Comparison of ENCODE assay signal across 1 cellular context in the genomic region with DNA sequence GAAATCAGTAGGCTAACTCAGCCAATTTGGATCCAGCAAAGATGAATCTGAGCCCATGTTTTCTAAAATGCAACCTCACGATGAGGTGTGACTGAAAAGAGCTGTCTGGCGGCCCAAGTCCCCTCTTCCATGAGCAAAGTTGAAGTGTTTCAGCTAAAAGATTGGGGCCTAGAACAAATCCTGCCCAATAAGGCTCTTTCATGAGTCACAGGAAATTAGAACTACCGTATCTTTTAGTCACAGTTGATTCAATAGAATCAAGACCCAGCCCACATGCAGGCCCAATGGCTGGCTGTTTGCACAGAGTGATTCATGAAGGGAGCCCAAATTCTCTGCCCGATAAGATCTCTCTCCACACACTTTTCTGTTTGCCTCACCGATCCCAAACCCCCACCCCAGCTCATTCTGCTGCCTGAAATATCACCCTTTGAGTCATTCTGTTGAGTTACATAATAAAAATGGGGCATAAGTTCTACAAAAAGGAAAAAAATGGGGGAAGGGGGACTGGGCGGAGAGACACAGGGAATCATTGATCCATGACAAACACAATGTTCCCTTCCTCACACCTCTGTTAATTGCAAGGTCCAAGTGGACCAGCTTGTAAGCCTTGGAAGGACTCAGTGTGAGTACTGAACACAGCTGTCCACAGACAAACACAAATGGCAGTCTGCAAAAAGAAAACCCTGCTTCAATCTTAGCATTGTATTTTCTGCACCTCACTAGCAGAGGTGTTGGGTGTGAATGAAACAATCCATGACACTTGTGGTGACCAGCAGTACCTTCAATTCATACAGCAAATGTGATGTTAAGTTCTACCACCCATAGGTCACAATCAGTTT.
TF ChIP-seq lines count a peak whose summit lies in the region.

No MANE protein-coding gene starts in this region.

TF ChIP-seq in HepG2, 621 proteins besides CTCF, POLR2A, EP300 and RAD21 (continued from another document and continues in another):
- TF ChIP-seq, protein P1, sequence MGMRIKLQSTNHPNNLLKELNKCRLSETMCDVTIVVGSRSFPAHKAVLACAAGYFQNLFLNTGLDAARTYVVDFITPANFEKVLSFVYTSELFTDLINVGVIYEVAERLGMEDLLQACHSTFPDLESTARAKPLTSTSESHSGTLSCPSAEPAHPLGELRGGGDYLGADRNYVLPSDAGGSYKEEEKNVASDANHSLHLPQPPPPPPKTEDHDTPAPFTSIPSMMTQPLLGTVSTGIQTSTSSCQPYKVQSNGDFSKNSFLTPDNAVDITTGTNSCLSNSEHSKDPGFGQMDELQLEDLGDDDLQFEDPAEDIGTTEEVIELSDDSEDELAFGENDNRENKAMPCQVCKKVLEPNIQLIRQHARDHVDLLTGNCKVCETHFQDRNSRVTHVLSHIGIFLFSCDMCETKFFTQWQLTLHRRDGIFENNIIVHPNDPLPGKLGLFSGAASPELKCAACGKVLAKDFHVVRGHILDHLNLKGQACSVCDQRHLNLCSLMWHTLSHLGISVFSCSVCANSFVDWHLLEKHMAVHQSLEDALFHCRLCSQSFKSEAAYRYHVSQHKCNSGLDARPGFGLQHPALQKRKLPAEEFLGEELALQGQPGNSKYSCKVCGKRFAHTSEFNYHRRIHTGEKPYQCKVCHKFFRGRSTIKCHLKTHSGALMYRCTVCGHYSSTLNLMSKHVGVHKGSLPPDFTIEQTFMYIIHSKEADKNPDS (CRISPR knock-in tag; IDR thresholded peaks at IDR 0.05) = no peak
- peak; percentile 81 for TF ChIP-seq SP5 (CRISPR knock-in tag; IDR thresholded peaks at IDR 0.05; ENCODE audit: borderline replicate concordance, low read depth)
- peak; percentile 66; the same call in 1 of the 2 replicates for TF ChIP-seq ZNF747 (CRISPR knock-in tag; IDR thresholded peaks at IDR 0.05; ENCODE audit: borderline replicate concordance)
- peak; percentile 90 for TF ChIP-seq RARA (CRISPR knock-in tag; IDR thresholded peaks at IDR 0.05)
- TF ChIP-seq HNRNPH1 (optimal IDR thresholded peaks at IDR 0.05; ENCODE audit: low read depth, low read length) = no peak
- TF ChIP-seq ZNF737 (CRISPR knock-in tag; IDR thresholded peaks at IDR 0.05; ENCODE audit: borderline replicate concordance) = no peak
- TF ChIP-seq, protein P2, sequence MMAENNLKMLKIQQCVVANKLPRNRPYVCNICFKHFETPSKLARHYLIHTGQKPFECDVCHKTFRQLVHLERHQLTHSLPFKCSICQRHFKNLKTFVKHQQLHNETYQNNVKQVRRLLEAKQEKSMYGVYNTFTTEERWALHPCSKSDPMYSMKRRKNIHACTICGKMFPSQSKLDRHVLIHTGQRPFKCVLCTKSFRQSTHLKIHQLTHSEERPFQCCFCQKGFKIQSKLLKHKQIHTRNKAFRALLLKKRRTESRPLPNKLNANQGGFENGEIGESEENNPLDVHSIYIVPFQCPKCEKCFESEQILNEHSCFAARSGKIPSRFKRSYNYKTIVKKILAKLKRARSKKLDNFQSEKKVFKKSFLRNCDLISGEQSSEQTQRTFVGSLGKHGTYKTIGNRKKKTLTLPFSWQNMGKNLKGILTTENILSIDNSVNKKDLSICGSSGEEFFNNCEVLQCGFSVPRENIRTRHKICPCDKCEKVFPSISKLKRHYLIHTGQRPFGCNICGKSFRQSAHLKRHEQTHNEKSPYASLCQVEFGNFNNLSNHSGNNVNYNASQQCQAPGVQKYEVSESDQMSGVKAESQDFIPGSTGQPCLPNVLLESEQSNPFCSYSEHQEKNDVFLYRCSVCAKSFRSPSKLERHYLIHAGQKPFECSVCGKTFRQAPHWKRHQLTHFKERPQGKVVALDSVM (CRISPR knock-in tag; IDR thresholded peaks at IDR 0.05) = no peak
- peak; percentile 91 for TF ChIP-seq FOXA3 (CRISPR knock-in tag; IDR thresholded peaks at IDR 0.05)
- no peak for TF ChIP-seq TAF1 (CRISPR knock-in tag; IDR thresholded peaks at IDR 0.05)
- TF ChIP-seq SUZ12 (IDR thresholded peaks at IDR 0.05; ENCODE audit: low read depth, low read length) = no peak
- TF ChIP-seq MEIS2 (CRISPR knock-in tag; IDR thresholded peaks at IDR 0.05) = no peak
- TF ChIP-seq ZNF207 (IDR thresholded peaks at IDR 0.05; ENCODE audit: borderline replicate concordance) = no peak
- no peak for TF ChIP-seq ZNF660 (CRISPR knock-in tag; IDR thresholded peaks at IDR 0.05; ENCODE audit: borderline replicate concordance, low read depth)
- TF ChIP-seq GPN1 (CRISPR knock-in tag; IDR thresholded peaks at IDR 0.05; ENCODE audit: borderline replicate concordance) = no peak
- no peak for TF ChIP-seq ZNF326 (CRISPR knock-in tag; IDR thresholded peaks at IDR 0.05; ENCODE audit: borderline replicate concordance)
- no peak for TF ChIP-seq ZNF773 (CRISPR knock-in tag; IDR thresholded peaks at IDR 0.05; ENCODE audit: borderline replicate concordance)
- TF ChIP-seq, protein P3, sequence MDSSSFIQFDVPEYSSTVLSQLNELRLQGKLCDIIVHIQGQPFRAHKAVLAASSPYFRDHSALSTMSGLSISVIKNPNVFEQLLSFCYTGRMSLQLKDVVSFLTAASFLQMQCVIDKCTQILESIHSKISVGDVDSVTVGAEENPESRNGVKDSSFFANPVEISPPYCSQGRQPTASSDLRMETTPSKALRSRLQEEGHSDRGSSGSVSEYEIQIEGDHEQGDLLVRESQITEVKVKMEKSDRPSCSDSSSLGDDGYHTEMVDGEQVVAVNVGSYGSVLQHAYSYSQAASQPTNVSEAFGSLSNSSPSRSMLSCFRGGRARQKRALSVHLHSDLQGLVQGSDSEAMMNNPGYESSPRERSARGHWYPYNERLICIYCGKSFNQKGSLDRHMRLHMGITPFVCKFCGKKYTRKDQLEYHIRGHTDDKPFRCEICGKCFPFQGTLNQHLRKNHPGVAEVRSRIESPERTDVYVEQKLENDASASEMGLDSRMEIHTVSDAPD (CRISPR knock-in tag; IDR thresholded peaks at IDR 0.05) = no peak; the same call in 1 of the 2 replicates
- no peak for TF ChIP-seq CHD2 (IDR thresholded peaks at IDR 0.05; ENCODE audit: low read depth, low read length)
- TF ChIP-seq ZMYM3 (CRISPR knock-in tag; IDR thresholded peaks at IDR 0.05) = peak; percentile 48
- TF ChIP-seq IKZF1 (IDR thresholded peaks at IDR 0.05) = no peak
- peak; percentile 74; the same call in 1 of the 2 replicates for TF ChIP-seq POGZ (CRISPR knock-in tag; IDR thresholded peaks at IDR 0.05)
- peak; percentile 79 for TF ChIP-seq ONECUT2 (CRISPR knock-in tag; IDR thresholded peaks at IDR 0.05)
- TF ChIP-seq, protein P4, sequence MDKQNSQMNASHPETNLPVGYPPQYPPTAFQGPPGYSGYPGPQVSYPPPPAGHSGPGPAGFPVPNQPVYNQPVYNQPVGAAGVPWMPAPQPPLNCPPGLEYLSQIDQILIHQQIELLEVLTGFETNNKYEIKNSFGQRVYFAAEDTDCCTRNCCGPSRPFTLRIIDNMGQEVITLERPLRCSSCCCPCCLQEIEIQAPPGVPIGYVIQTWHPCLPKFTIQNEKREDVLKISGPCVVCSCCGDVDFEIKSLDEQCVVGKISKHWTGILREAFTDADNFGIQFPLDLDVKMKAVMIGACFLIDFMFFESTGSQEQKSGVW (CRISPR knock-in tag; IDR thresholded peaks at IDR 0.05; ENCODE audit: borderline replicate concordance) = no peak
- TF ChIP-seq, protein P5, sequence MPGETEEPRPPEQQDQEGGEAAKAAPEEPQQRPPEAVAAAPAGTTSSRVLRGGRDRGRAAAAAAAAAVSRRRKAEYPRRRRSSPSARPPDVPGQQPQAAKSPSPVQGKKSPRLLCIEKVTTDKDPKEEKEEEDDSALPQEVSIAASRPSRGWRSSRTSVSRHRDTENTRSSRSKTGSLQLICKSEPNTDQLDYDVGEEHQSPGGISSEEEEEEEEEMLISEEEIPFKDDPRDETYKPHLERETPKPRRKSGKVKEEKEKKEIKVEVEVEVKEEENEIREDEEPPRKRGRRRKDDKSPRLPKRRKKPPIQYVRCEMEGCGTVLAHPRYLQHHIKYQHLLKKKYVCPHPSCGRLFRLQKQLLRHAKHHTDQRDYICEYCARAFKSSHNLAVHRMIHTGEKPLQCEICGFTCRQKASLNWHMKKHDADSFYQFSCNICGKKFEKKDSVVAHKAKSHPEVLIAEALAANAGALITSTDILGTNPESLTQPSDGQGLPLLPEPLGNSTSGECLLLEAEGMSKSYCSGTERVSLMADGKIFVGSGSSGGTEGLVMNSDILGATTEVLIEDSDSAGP (CRISPR knock-in tag; IDR thresholded peaks at IDR 0.05; ENCODE audit: borderline replicate concordance) = no peak
- TF ChIP-seq SOX6 (IDR thresholded peaks at IDR 0.05) = no peak
- TF ChIP-seq SOX6 (CRISPR knock-in tag; IDR thresholded peaks at IDR 0.05) = peak; percentile 95
- TF ChIP-seq TEAD3 (CRISPR knock-in tag; optimal IDR thresholded peaks at IDR 0.05; ENCODE audit: borderline replicate concordance) = peak; percentile 86
- no peak for TF ChIP-seq ZNF547 (CRISPR knock-in tag; IDR thresholded peaks at IDR 0.05)
- TF ChIP-seq, protein P6, sequence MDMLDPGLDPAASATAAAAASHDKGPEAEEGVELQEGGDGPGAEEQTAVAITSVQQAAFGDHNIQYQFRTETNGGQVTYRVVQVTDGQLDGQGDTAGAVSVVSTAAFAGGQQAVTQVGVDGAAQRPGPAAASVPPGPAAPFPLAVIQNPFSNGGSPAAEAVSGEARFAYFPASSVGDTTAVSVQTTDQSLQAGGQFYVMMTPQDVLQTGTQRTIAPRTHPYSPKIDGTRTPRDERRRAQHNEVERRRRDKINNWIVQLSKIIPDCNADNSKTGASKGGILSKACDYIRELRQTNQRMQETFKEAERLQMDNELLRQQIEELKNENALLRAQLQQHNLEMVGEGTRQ (IDR thresholded peaks at IDR 0.05; ENCODE audit: low read depth, low read length) = no peak
- TF ChIP-seq, protein P6 (CRISPR knock-in tag; IDR thresholded peaks at IDR 0.05; ENCODE audit: borderline replicate concordance) = no peak
- 0 out of 2 replicates have a peak, but pooled peaks have one; percentile 38 for TF ChIP-seq TP53 (CRISPR knock-in tag; conservative IDR thresholded peaks at IDR 0.05)
- no peak for TF ChIP-seq ZNF530 (CRISPR knock-in tag; IDR thresholded peaks at IDR 0.05; ENCODE audit: low read depth)
- TF ChIP-seq ATM (IDR thresholded peaks at IDR 0.05; ENCODE audit: borderline replicate concordance) = no peak
- TF ChIP-seq, protein P7, sequence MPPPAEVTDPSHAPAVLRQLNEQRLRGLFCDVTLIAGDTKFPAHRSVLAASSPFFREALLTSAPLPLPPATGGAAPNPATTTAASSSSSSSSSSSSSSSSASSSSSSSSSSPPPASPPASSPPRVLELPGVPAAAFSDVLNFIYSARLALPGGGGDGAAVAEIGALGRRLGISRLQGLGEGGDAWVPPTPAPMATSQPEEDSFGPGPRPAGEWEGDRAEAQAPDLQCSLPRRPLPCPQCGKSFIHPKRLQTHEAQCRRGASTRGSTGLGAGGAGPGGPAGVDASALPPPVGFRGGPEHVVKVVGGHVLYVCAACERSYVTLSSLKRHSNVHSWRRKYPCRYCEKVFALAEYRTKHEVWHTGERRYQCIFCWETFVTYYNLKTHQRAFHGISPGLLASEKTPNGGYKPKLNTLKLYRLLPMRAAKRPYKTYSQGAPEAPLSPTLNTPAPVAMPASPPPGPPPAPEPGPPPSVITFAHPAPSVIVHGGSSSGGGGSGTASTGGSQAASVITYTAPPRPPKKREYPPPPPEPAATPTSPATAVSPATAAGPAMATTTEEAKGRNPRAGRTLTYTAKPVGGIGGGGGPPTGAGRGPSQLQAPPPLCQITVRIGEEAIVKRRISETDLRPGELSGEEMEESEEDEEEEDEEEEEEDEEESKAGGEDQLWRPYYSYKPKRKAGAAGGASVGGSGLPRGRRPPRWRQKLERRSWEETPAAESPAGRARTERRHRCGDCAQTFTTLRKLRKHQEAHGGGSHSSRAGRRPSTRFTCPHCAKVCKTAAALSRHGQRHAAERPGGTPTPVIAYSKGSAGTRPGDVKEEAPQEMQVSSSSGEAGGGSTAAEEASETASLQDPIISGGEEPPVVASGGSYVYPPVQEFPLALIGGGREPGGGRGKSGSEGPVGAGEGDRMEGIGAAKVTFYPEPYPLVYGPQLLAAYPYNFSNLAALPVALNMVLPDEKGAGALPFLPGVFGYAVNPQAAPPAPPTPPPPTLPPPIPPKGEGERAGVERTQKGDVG (CRISPR knock-in tag; IDR thresholded peaks at IDR 0.05; ENCODE audit: borderline replicate concordance) = no peak
- no peak; the same call in 1 of the 2 replicates for TF ChIP-seq KDM6A (CRISPR knock-in tag; IDR thresholded peaks at IDR 0.05; ENCODE audit: low read depth)
- no peak for TF ChIP-seq ZNF432 (CRISPR knock-in tag; IDR thresholded peaks at IDR 0.05; ENCODE audit: borderline replicate concordance)
- no peak for TF ChIP-seq ZNF24 (IDR thresholded peaks at IDR 0.05)
- TF ChIP-seq, protein P8, sequence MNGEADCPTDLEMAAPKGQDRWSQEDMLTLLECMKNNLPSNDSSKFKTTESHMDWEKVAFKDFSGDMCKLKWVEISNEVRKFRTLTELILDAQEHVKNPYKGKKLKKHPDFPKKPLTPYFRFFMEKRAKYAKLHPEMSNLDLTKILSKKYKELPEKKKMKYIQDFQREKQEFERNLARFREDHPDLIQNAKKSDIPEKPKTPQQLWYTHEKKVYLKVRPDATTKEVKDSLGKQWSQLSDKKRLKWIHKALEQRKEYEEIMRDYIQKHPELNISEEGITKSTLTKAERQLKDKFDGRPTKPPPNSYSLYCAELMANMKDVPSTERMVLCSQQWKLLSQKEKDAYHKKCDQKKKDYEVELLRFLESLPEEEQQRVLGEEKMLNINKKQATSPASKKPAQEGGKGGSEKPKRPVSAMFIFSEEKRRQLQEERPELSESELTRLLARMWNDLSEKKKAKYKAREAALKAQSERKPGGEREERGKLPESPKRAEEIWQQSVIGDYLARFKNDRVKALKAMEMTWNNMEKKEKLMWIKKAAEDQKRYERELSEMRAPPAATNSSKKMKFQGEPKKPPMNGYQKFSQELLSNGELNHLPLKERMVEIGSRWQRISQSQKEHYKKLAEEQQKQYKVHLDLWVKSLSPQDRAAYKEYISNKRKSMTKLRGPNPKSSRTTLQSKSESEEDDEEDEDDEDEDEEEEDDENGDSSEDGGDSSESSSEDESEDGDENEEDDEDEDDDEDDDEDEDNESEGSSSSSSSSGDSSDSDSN (CRISPR knock-in tag; IDR thresholded peaks at IDR 0.05) = no peak
- TF ChIP-seq ZNF577 (CRISPR knock-in tag; IDR thresholded peaks at IDR 0.05; ENCODE audit: borderline replicate concordance, low read depth) = no peak
- no peak for TF ChIP-seq CHCHD3 (CRISPR knock-in tag; IDR thresholded peaks at IDR 0.05)
- TF ChIP-seq RBM22 (optimal IDR thresholded peaks at IDR 0.05; ENCODE audit: low read length) = no peak
- no peak for TF ChIP-seq PCBP1 (IDR thresholded peaks at IDR 0.05; ENCODE audit: borderline replicate concordance, low read depth, low read length)
- no peak for TF ChIP-seq MAFK (conservative IDR thresholded peaks at IDR 0.05 in 1 of 2, IDR thresholded peaks at IDR 0.05 in 1 of 2; ENCODE audit: low read length in 2 of 2)
- TF ChIP-seq ZNF781 (CRISPR knock-in tag; IDR thresholded peaks at IDR 0.05; ENCODE audit: borderline replicate concordance, not compliant biosample characterization) = no peak
- TF ChIP-seq PHB2 (IDR thresholded peaks at IDR 0.05; ENCODE audit: partially characterized antibody) = no peak
